ENCODE assay signal across 2 cellular contexts in the genomic region with DNA sequence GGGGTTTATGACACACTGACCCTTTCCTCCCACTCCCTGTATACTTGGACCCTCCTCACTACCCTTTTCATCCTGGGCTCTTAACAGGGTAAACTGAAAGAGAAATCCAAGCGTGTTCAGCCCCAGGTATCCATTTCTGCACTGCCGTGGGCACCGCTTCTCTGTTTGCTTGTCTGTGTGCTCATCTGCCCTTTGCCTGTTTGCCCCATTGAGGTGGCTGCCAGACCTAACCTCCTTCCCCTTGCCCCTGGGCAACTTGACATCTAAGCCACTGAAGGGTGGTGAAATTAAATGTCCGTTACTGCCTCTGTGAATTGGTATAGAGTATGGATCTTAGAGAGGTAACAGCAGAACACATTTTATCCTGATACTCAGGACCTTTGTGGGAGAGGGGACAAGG.
A peak's percentile ranks its signal among the peaks of the same experiment; 100 is the strongest.
TF ChIP-seq lines count a peak whose summit lies in the region.

No MANE protein-coding gene starts in this region.

TF ChIP-seq in liver, 16 proteins besides CTCF, POLR2A, EP300 and RAD21:
- TF ChIP-seq, protein P1, sequence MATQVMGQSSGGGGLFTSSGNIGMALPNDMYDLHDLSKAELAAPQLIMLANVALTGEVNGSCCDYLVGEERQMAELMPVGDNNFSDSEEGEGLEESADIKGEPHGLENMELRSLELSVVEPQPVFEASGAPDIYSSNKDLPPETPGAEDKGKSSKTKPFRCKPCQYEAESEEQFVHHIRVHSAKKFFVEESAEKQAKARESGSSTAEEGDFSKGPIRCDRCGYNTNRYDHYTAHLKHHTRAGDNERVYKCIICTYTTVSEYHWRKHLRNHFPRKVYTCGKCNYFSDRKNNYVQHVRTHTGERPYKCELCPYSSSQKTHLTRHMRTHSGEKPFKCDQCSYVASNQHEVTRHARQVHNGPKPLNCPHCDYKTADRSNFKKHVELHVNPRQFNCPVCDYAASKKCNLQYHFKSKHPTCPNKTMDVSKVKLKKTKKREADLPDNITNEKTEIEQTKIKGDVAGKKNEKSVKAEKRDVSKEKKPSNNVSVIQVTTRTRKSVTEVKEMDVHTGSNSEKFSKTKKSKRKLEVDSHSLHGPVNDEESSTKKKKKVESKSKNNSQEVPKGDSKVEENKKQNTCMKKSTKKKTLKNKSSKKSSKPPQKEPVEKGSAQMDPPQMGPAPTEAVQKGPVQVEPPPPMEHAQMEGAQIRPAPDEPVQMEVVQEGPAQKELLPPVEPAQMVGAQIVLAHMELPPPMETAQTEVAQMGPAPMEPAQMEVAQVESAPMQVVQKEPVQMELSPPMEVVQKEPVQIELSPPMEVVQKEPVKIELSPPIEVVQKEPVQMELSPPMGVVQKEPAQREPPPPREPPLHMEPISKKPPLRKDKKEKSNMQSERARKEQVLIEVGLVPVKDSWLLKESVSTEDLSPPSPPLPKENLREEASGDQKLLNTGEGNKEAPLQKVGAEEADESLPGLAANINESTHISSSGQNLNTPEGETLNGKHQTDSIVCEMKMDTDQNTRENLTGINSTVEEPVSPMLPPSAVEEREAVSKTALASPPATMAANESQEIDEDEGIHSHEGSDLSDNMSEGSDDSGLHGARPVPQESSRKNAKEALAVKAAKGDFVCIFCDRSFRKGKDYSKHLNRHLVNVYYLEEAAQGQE (IDR thresholded peaks at IDR 0.05), result peak; percentile 17
- TF ChIP-seq EGR1 (IDR thresholded peaks at IDR 0.05; ENCODE audit: low read depth in 2 of 2) (no peak), JUND (IDR thresholded peaks at IDR 0.05) (peak in 1 of 2 donors; percentile 49), YY1 (IDR thresholded peaks at IDR 0.05) (peak; percentile 72), RXRA (IDR thresholded peaks at IDR 0.05) (peak; percentile 82 to 92), FOXA1 (IDR thresholded peaks at IDR 0.05) (no peak), NR2F2 (IDR thresholded peaks at IDR 0.05) (peak; percentile 65), HNF4A (conservative IDR thresholded peaks at IDR 0.05) (peak; percentile 81 to 94), HNF4G (IDR thresholded peaks at IDR 0.05) (no peak), SP1 (IDR thresholded peaks at IDR 0.05) (peak; percentile 84)

TF ChIP-seq in HepG2, 621 proteins besides CTCF, POLR2A, EP300 and RAD21:
- TF ChIP-seq NFKB2 (CRISPR knock-in tag; IDR thresholded peaks at IDR 0.05; ENCODE audit: borderline replicate concordance) (no peak), ZBTB7A (CRISPR knock-in tag; IDR thresholded peaks at IDR 0.05) (no peak), NR2F6 (IDR thresholded peaks at IDR 0.05) (no peak), NR2F6 (CRISPR knock-in tag; IDR thresholded peaks at IDR 0.05) (no peak), GPN1 (CRISPR knock-in tag; IDR thresholded peaks at IDR 0.05; ENCODE audit: borderline replicate concordance) (no peak), ZNF3 (CRISPR knock-in tag; IDR thresholded peaks at IDR 0.05) (no peak), HNRNPUL1 (IDR thresholded peaks at IDR 0.05; ENCODE audit: low read depth, low read length) (no peak)
- TF ChIP-seq, protein P2, sequence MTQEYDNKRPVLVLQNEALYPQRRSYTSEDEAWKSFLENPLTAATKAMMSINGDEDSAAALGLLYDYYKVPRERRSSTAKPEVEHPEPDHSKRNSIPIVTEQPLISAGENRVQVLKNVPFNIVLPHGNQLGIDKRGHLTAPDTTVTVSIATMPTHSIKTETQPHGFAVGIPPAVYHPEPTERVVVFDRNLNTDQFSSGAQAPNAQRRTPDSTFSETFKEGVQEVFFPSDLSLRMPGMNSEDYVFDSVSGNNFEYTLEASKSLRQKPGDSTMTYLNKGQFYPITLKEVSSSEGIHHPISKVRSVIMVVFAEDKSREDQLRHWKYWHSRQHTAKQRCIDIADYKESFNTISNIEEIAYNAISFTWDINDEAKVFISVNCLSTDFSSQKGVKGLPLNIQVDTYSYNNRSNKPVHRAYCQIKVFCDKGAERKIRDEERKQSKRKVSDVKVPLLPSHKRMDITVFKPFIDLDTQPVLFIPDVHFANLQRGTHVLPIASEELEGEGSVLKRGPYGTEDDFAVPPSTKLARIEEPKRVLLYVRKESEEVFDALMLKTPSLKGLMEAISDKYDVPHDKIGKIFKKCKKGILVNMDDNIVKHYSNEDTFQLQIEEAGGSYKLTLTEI (CRISPR knock-in tag; conservative IDR thresholded peaks at IDR 0.05), result no peak
- TF ChIP-seq, protein P3, sequence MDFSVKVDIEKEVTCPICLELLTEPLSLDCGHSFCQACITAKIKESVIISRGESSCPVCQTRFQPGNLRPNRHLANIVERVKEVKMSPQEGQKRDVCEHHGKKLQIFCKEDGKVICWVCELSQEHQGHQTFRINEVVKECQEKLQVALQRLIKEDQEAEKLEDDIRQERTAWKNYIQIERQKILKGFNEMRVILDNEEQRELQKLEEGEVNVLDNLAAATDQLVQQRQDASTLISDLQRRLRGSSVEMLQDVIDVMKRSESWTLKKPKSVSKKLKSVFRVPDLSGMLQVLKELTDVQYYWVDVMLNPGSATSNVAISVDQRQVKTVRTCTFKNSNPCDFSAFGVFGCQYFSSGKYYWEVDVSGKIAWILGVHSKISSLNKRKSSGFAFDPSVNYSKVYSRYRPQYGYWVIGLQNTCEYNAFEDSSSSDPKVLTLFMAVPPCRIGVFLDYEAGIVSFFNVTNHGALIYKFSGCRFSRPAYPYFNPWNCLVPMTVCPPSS (IDR thresholded peaks at IDR 0.05), result no peak
- TF ChIP-seq, protein P4, sequence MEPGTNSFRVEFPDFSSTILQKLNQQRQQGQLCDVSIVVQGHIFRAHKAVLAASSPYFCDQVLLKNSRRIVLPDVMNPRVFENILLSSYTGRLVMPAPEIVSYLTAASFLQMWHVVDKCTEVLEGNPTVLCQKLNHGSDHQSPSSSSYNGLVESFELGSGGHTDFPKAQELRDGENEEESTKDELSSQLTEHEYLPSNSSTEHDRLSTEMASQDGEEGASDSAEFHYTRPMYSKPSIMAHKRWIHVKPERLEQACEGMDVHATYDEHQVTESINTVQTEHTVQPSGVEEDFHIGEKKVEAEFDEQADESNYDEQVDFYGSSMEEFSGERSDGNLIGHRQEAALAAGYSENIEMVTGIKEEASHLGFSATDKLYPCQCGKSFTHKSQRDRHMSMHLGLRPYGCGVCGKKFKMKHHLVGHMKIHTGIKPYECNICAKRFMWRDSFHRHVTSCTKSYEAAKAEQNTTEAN (CRISPR knock-in tag; conservative IDR thresholded peaks at IDR 0.05), result no peak
- TF ChIP-seq, protein P5, sequence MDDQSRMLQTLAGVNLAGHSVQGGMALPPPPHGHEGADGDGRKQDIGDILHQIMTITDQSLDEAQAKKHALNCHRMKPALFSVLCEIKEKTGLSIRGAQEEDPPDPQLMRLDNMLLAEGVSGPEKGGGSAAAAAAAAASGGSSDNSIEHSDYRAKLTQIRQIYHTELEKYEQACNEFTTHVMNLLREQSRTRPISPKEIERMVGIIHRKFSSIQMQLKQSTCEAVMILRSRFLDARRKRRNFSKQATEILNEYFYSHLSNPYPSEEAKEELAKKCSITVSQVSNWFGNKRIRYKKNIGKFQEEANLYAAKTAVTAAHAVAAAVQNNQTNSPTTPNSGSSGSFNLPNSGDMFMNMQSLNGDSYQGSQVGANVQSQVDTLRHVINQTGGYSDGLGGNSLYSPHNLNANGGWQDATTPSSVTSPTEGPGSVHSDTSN (CRISPR knock-in tag; IDR thresholded peaks at IDR 0.05; ENCODE audit: borderline replicate concordance), result no peak
- TF ChIP-seq, protein P6, sequence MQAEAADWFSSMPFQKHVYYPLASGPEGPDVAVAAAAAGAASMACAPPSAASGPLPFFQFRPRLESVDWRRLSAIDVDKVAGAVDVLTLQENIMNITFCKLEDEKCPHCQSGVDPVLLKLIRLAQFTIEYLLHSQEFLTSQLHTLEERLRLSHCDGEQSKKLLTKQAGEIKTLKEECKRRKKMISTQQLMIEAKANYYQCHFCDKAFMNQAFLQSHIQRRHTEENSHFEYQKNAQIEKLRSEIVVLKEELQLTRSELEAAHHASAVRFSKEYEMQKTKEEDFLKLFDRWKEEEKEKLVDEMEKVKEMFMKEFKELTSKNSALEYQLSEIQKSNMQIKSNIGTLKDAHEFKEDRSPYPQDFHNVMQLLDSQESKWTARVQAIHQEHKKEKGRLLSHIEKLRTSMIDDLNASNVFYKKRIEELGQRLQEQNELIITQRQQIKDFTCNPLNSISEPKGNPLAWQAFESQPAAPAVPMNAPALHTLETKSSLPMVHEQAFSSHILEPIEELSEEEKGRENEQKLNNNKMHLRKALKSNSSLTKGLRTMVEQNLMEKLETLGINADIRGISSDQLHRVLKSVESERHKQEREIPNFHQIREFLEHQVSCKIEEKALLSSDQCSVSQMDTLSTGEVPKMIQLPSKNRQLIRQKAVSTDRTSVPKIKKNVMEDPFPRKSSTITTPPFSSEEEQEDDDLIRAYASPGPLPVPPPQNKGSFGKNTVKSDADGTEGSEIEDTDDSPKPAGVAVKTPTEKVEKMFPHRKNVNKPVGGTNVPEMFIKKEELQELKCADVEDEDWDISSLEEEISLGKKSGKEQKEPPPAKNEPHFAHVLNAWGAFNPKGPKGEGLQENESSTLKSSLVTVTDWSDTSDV (CRISPR knock-in tag; IDR thresholded peaks at IDR 0.05), result no peak
